In genomic region chr9:114745108-114745848, GRCh38 we compare ENCODE assay signal across 14 cellular contexts.
DNase-seq lines count a peak whose midpoint lies in the region; ATAC-seq and TF ChIP-seq lines count a peak whose summit lies in the region.
"Had no signal": no experiment of that assay in that cellular context is flagged by ENCODE, and none has a peak within 500 bp of the region (broad histone marks: within the 10 kb centered on the region; RNA-seq: fewer than 3 reads in every experiment).

No MANE protein-coding gene starts in this region.

- peaks cover 2% of the 10 kb centered on the region; the same call in 1 of the 2 replicates for H3K27me3 ChIP-seq in IMR-90 (ENCODE audit: control insufficient read depth, insufficient read depth, low read length)
- H3K27me3 ChIP-seq in vagina: no peaks in the 10 kb centered on the region

- no peak overlapping the region for H2AK9ac ChIP-seq in IMR-90 (replicated peaks; ENCODE audit: low read depth, low read length, poor library complexity)

- H3K4me1 ChIP-seq in IMR-90 (ENCODE audit: control insufficient read depth, insufficient read depth, low read length) (no peaks in the 10 kb centered on the region), vagina (peaks cover 7% of the 10 kb centered on the region)

- H3K14ac ChIP-seq in IMR-90 (replicated peaks; ENCODE audit: low read depth, low read length): no peak overlapping the region

- no peaks in the 10 kb centered on the region for H3K79me1 ChIP-seq in IMR-90 (ENCODE audit: low read depth in 1 of 2, low read length in 2 of 2)

- POLR2A ChIA-PET in IMR-90 (lab: Charles Lee; ENCODE audit: unreplicated experiment): no interaction called here

- H3K4me2 ChIP-seq in IMR-90 (ENCODE audit: low read depth, low read length): no peak overlapping the region

- no peak overlapping the region for H3K4me3 ChIP-seq in IMR-90 (ENCODE audit: insufficient read depth, low read depth, low read length)
- no peak overlapping the region for H3K4me3 ChIP-seq in astrocyte of the cerebellum (ENCODE audit: low read depth, low read length)
- H3K4me3 ChIP-seq in vagina: no peak overlapping the region
- H3K4me3 ChIP-seq: cardiac muscle cell had no signal

- H4K8ac ChIP-seq in IMR-90 (ENCODE audit: low read depth in 2 of 2, low read length in 2 of 2): no peak overlapping the region

- no peak overlapping the region for H2BK20ac ChIP-seq in IMR-90 (ENCODE audit: low read depth, low read length)

- H2AK5ac ChIP-seq in IMR-90 (ENCODE audit: low read depth, low read length): 0 out of 2 replicates have a peak overlapping the region, but pooled peaks have one; percentile 3

- H3K4ac ChIP-seq in IMR-90 (ENCODE audit: low read depth, low read length): no peak overlapping the region

- DNase-seq in NCI-H1417 (lab: John Stamatoyannopoulos, UW): peak in 2 of 3 experiments; percentile 18 to 63
- DNase-seq in NCI-H1417 treated with DMSO at 0.1 percent for 48 hours (lab: John Stamatoyannopoulos, UW): no peak
- DNase-seq in IMR-90: no peak
- DNase-seq in astrocyte of the cerebellum (ENCODE audit: low read depth): peak; percentile 39
- peak; percentile 44 for DNase-seq in medulla oblongata (ENCODE audit: extremely low spot score)
- no peak for DNase-seq in vagina (ENCODE audit: extremely low spot score in 2 of 2)
- DNase-seq in UCSD-AML1 (lab: John Stamatoyannopoulos, UW; ENCODE audit: unreplicated experiment): no peak
- DNase-seq: Calu3, mesenchymal stem cell, NCI-H187, occipital lobe, trophoblast cell had no signal

- no peak for TF ChIP-seq RAD21 in IMR-90 (IDR thresholded peaks at IDR 0.05; ENCODE audit: low read length)

- dilution Hi-C loops in IMR-90 (cut with HindIII; ENCODE audit: low sequenced_read_pairs, unreplicated experiment): no loop called here

- no peak overlapping the region for H2BK120ac ChIP-seq in IMR-90 (ENCODE audit: low read depth, low read length)

- H2BK15ac ChIP-seq in IMR-90 (ENCODE audit: low read depth, low read length): no peak overlapping the region

- ATAC-seq in IMR-90 (ENCODE audit: low read depth): no peak
- ATAC-seq in GM21447 (IDR thresholded peaks at IDR 0.05; ENCODE audit: unreplicated experiment): no peak

- H2AFZ ChIP-seq in IMR-90 (replicated peaks; ENCODE audit: low read length, poor library complexity): no peak overlapping the region

- H2BK5ac ChIP-seq in IMR-90 (ENCODE audit: low read depth, low read length, poor library complexity, severe bottlenecking): no peak overlapping the region

- no peak overlapping the region for H4K91ac ChIP-seq in IMR-90 (ENCODE audit: insufficient read depth, low read depth, low read length)

- in situ Hi-C loops in IMR-90 (cut with MboI; ENCODE audit: low sequenced_read_pairs) (no loop called here), astrocyte of the cerebellum (cut with HindIII; ENCODE audit: low sequenced_read_pairs) (no loop called here)

- no peaks in the 10 kb centered on the region for H3K9me3 ChIP-seq in IMR-90 (ENCODE audit: control insufficient read depth, insufficient read depth, low read length)
- no peaks in the 10 kb centered on the region for H3K9me3 ChIP-seq in vagina

- H3K18ac ChIP-seq in IMR-90 (ENCODE audit: low read depth, low read length): no peak overlapping the region

- no peak overlapping the region for H3K23ac ChIP-seq in IMR-90 (ENCODE audit: low read depth, low read length)

- 40% methylated on average over 1 of the region's 6 CpGs; no CpG with 5 or more reads in 1 of the 2 experiments for WGBS in IMR-90 (ENCODE audit: extremely low coverage in 2 of 2, insufficient read length in 1 of 2), 2 experiments

- no peaks in the 10 kb centered on the region for H4K20me1 ChIP-seq in IMR-90 (ENCODE audit: insufficient read depth, low read length)

- CTCF ChIA-PET in IMR-90 (lab: Yijun Ruan, JAX): interaction anchor here (2.4 kb wide), 1 partner anchor 162 kb away, joined by 5 read pairs; no protein-coding TSS in a partner anchor

- H3K36me3 ChIP-seq in IMR-90 (ENCODE audit: control insufficient read depth, insufficient read depth, low read length) (no peaks in the 10 kb centered on the region), vagina (no peaks in the 10 kb centered on the region)
- H3K36me3 ChIP-seq: cardiac muscle cell had no signal

- TF ChIP-seq POLR2A in IMR-90 (IDR thresholded peaks at IDR 0.05; ENCODE audit: low read depth, low read length): no peak
- TF ChIP-seq POLR2A in vagina (IDR thresholded peaks at IDR 0.05): no peak

- no peak overlapping the region for H4K5ac ChIP-seq in IMR-90 (ENCODE audit: low read depth, low read length)

- peaks cover 4% of the 10 kb centered on the region; the same call in 1 of the 2 replicates for H3K9me1 ChIP-seq in IMR-90 (ENCODE audit: insufficient read depth, low read length)

- intact Hi-C loops in IMR-90 (cut with micrococcal nuclease): no loop called here
- intact Hi-C loops in vagina (cut with DNase I): no loop called here

- no peak overlapping the region for H3K9ac ChIP-seq in IMR-90 (ENCODE audit: low read depth, low read length)

- BruUV-seq in IMR-90 (replicated peaks; lab: Mats Ljungman, UMichigan): no TSS peak

- H3K56ac ChIP-seq in IMR-90 (ENCODE audit: extremely low read depth, insufficient read depth, low read length): no peak overlapping the region

- TF ChIP-seq CTCF in IMR-90 (conservative IDR thresholded peaks at IDR 0.05; ENCODE audit: low read depth, low read length) (no peak), astrocyte of the cerebellum (IDR thresholded peaks at IDR 0.05; ENCODE audit: low read depth, low read length, missing control alignments) (no peak), vagina (IDR thresholded peaks at IDR 0.05) (no peak)

- H3K27ac ChIP-seq in IMR-90 (ENCODE audit: insufficient read depth, low read length): no peak overlapping the region
- H3K27ac ChIP-seq in vagina: no peak overlapping the region
- H3K27ac ChIP-seq: cardiac muscle cell had no signal

TF ChIP-seq in IMR-90, 13 proteins besides CTCF, POLR2A, EP300 and RAD21:
- TF ChIP-seq, protein P1, sequence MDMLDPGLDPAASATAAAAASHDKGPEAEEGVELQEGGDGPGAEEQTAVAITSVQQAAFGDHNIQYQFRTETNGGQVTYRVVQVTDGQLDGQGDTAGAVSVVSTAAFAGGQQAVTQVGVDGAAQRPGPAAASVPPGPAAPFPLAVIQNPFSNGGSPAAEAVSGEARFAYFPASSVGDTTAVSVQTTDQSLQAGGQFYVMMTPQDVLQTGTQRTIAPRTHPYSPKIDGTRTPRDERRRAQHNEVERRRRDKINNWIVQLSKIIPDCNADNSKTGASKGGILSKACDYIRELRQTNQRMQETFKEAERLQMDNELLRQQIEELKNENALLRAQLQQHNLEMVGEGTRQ (IDR thresholded peaks at IDR 0.05; ENCODE audit: low read depth, low read length): no peak
- no peak for TF ChIP-seq BHLHE40 (IDR thresholded peaks at IDR 0.05; ENCODE audit: low read depth, low read length)
- TF ChIP-seq, protein P2, sequence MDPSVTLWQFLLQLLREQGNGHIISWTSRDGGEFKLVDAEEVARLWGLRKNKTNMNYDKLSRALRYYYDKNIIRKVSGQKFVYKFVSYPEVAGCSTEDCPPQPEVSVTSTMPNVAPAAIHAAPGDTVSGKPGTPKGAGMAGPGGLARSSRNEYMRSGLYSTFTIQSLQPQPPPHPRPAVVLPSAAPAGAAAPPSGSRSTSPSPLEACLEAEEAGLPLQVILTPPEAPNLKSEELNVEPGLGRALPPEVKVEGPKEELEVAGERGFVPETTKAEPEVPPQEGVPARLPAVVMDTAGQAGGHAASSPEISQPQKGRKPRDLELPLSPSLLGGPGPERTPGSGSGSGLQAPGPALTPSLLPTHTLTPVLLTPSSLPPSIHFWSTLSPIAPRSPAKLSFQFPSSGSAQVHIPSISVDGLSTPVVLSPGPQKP (IDR thresholded peaks at IDR 0.05; ENCODE audit: borderline replicate concordance, low read depth, low read length): no peak
TF ChIP-seq in IMR-90: peak in this region for 0.

Comparison
In these comparisons a context has a peak if more than half of its experiments do, and no peak if none do; other contexts are left out.
1. DNase-seq: peak in NCI-H1417 (2 of 3), astrocyte of the cerebellum (single experiment) and medulla oblongata (single experiment); none in NCI-H1417 treated with DMSO at 0.1 percent for 48 hours (single experiment), IMR-90 (single experiment), vagina (0 of 2) and UCSD-AML1 (single experiment).